12 cellular contexts compared by ENCODE assay signal in the genomic region with DNA sequence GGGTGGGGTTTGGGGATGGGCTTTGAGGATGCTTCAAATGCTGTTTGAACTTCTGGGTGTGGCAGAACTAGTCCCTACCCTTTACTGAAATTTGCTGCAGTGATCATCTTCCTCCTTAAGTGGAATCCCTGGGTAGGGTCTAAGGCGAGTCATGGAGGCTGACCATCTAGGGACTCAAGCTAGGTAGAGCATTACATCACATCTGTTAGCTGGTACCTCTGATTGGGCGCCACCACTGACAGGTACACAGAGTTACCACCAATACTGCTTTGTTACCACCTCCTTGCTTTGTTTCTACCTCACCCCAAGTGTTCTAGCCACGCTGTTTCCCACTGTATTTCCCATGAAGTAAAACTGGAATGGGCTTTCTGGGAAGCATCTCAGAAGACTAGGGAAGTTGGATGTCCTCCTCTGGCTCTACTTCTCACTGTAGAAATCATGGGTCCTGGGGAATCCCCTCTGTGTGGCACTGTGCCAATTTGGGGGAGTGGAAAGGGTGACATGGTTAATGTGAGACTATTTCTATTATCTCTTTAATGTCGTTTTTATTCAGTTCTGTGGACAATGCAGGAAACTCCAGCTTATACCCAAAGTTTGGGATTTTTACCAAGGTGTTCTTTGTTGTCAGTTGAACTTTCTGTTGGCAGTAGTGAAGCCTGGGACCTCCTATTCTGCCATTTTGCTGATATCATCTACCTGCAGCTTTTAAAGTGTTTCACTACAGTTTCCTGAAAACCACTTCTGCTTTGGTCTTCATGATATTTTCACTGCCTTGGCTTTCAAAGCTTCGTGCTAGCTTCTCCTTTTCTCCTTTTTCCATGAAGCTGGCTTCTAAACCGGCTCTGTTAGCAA. TPM values are rescaled to one million over a fixed set of nuclear protein-coding genes. Genes with fewer than 3 reads are reported as not detected.
DNase-seq lines count a peak whose midpoint lies in the region; ATAC-seq, FAIRE-seq and TF ChIP-seq lines count a peak whose summit lies in the region.
"Had no signal": no experiment of that assay in that cellular context is flagged by ENCODE, and none has a peak within 500 bp of the region (broad histone marks: within the 10 kb centered on the region; RNA-seq: fewer than 3 reads in every experiment).

No MANE protein-coding gene starts in this region.

- no peak for FAIRE-seq in kidney (lab: Jason Lieb, UNC)

- peaks cover 0 to 3% of the 10 kb centered on the region in 2 donors for H3K9me3 ChIP-seq in kidney (ENCODE audit: control insufficient read depth in 1 of 2, low read length in 2 of 2)
- H3K9me3 ChIP-seq: colonic mucosa had no signal

- intact Hi-C loops in kidney (cut with DNase I), result no loop called here

- no peak overlapping the region for H3K4me3 ChIP-seq in kidney (ENCODE audit: low read length in 2 of 2)
- H3K4me3 ChIP-seq: colonic mucosa had no signal

- ATAC-seq in GM21723 (IDR thresholded peaks at IDR 0.05; ENCODE audit: unreplicated experiment) (peak; percentile 63), foreskin keratinocyte (no peak), HG03108 (IDR thresholded peaks at IDR 0.05; ENCODE audit: unreplicated experiment) (no peak)

- no peaks in the 10 kb centered on the region for H3K36me3 ChIP-seq in kidney (ENCODE audit: control insufficient read depth in 1 of 2, insufficient read depth in 2 of 2, low read length in 2 of 2)
- H3K36me3 ChIP-seq: colonic mucosa had no signal

- no peak overlapping the region for H3K9ac ChIP-seq in kidney (ENCODE audit: low read length in 2 of 2)

- DNase-seq in GF-D8 (lab: John Stamatoyannopoulos, UW), result peak; percentile 7
- DNase-seq in MV-4-11 (lab: John Stamatoyannopoulos, UW), result peak; percentile 54
- no peak for DNase-seq in foreskin keratinocyte
- no peak for DNase-seq in activated CD8-positive, alpha-beta memory T cell treated with anti-CD3 and anti-CD28 coated beads for 24 hours
- no peak for DNase-seq in kidney
- no peak for DNase-seq in EL
- DNase-seq: activated CD4-positive, alpha-beta memory T cell treated with anti-CD3 and anti-CD28 coated beads, Interleukin-2, amount 10 ng/mL, durations not matched to agents 7 days and 5 days; CD8-positive, alpha-beta memory T cell; colonic mucosa; NCI-H187 treated with DMSO at 0.1 percent for 48 hours had no signal

- H3K27me3 ChIP-seq in foreskin keratinocyte, result no peaks in the 10 kb centered on the region
- H3K27me3 ChIP-seq: colonic mucosa had no signal

- H3K27ac ChIP-seq in foreskin keratinocyte (peak overlapping the region; percentile 35), kidney (ENCODE audit: low read depth in 2 of 2, low read length in 2 of 2) (no peak overlapping the region)
- H3K27ac ChIP-seq: colonic mucosa had no signal

- H3K4me1 ChIP-seq in foreskin keratinocyte (peaks cover 11% of the 10 kb centered on the region), kidney (ENCODE audit: control insufficient read depth in 1 of 2, insufficient read depth in 1 of 2, low read depth in 1 of 2, low read length in 2 of 2) (no peaks in the 10 kb centered on the region)
- H3K4me1 ChIP-seq: colonic mucosa had no signal

- TF ChIP-seq CTCF in foreskin keratinocyte (conservative IDR thresholded peaks at IDR 0.05) (no peak), kidney (IDR thresholded peaks at IDR 0.05; ENCODE audit: borderline replicate concordance, extremely low read depth, insufficient read depth) (no peak)

RNA-seq across cellular contexts. Expression of a gene that starts 14.5 kb away (rescaled TPM):
- total RNA-seq in foreskin keratinocyte (not detected in 2 replicates), kidney (24.7 TPM)
- polyA plus RNA-seq in foreskin keratinocyte (not detected in 2 replicates), kidney (ENCODE audit: insufficient read depth, low read depth, low replicate concordance) (7.1 TPM)
- total RNA-seq: activated CD4-positive, alpha-beta memory T cell treated with anti-CD3 and anti-CD28 coated beads, Interleukin-2, amount 10 ng/mL, durations not matched to agents 7 days and 5 days; CD8-positive, alpha-beta memory T cell had no signal
- polyA plus RNA-seq: CD8-positive, alpha-beta memory T cell had no signal

Comparison
In these comparisons a context has a peak if more than half of its experiments do, and no peak if none do; other contexts are left out.
1. DNase-seq: peak in GF-D8 (single experiment) and MV-4-11 (single experiment); none in foreskin keratinocyte (0 of 2), activated CD8-positive, alpha-beta memory T cell treated with anti-CD3 and anti-CD28 coated beads for 24 hours (single experiment), kidney (single experiment) and EL (single experiment).
2. RNA of a gene that starts 14.5 kb away (total RNA-seq): 24.7 TPM in kidney (single experiment); not detected in foreskin keratinocyte; every median in the first group is over 10 times any median in the second.